10 cellular contexts compared by ENCODE assay signal in the genomic region with DNA sequence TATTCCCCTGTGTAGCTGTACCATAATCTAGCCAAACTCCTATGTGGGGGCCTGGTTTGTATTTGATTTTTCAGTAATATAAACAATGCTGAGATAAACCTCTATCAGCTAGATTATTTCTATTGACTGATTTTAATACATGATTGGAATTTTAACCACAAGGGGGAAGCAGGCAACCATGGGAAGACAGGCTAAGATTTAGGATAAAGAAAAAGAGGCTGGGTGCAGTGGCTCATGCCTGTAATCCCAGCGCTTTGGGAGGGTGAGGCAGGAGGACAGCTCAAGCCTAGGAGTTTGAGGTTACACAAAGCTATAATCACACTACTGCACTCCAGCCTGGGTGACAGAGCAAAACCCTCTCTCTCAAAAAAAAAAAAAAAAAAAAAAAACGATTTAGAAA. TPM values are rescaled to one million over a fixed set of nuclear protein-coding genes. Genes with fewer than 3 reads are reported as not detected.
DNase-seq lines count a peak whose midpoint lies in the region; ATAC-seq, FAIRE-seq and TF ChIP-seq lines count a peak whose summit lies in the region.
"Had no signal": no experiment of that assay in that cellular context is flagged by ENCODE, and none has a peak within 500 bp of the region (broad histone marks: within the 10 kb centered on the region; RNA-seq: fewer than 3 reads in every experiment).

No MANE protein-coding gene starts in this region.

- ATAC-seq in foreskin keratinocyte (peak; percentile 46), GM19455 (IDR thresholded peaks at IDR 0.05; ENCODE audit: unreplicated experiment) (no peak)

- H3K27me3 ChIP-seq in foreskin keratinocyte = peaks cover 6% of the 10 kb centered on the region
- no peaks in the 10 kb centered on the region for H3K27me3 ChIP-seq in subcutaneous abdominal adipose tissue (ENCODE audit: control insufficient read depth in 5 of 5, insufficient read depth in 4 of 5, low read length in 5 of 5)
- H3K27me3 ChIP-seq: BLaER1 treated with 17β-estradiol and CSF1 and Interleukin-3, amounts not matched to agents 10 nM and 100 nM had no signal

- H3K27ac ChIP-seq in foreskin keratinocyte = no peak overlapping the region
- peak overlapping the region; percentile 98 for H3K27ac ChIP-seq in subcutaneous abdominal adipose tissue (ENCODE audit: low read depth, low read length)
- H3K27ac ChIP-seq: BLaER1 treated with 17β-estradiol and CSF1 and Interleukin-3, amounts not matched to agents 10 nM and 100 nM had no signal

- no peak overlapping the region for H3K4me3 ChIP-seq in subcutaneous abdominal adipose tissue (ENCODE audit: low read depth in 1 of 5, low read length in 5 of 5)
- H3K4me3 ChIP-seq: BLaER1 treated with 17β-estradiol and CSF1 and Interleukin-3, amounts not matched to agents 10 nM and 100 nM had no signal

- TF ChIP-seq CTCF in foreskin keratinocyte (conservative IDR thresholded peaks at IDR 0.05) = peak; percentile 84

- no peak for FAIRE-seq in urothelium cell line (lab: Jason Lieb, UNC)

- DNase-seq in NCI-H1436 (lab: John Stamatoyannopoulos, UW) = peak; percentile 5
- DNase-seq in NCI-H1436 treated with DMSO at 0.1 percent for 48 hours (lab: John Stamatoyannopoulos, UW) = no peak
- peak; percentile 56 for DNase-seq in SK-MEL-5 (ENCODE audit: low read depth, low spot score)
- no peak for DNase-seq in foreskin keratinocyte
- DNase-seq in urothelium cell line (ENCODE audit: low spot score) = no peak
- DNase-seq in NCI-H2196 treated with DMSO at 0.1 percent for 48 hours (lab: John Stamatoyannopoulos, UW; ENCODE audit: unreplicated experiment) = no peak
- DNase-seq: activated naive CD8-positive, alpha-beta T cell treated with anti-CD3 and anti-CD28 coated beads for 36 hours had no signal

- H3K9me3 ChIP-seq in subcutaneous abdominal adipose tissue (ENCODE audit: control insufficient read depth in 5 of 5, low read length in 5 of 5) = no peaks in the 10 kb centered on the region

- H3K36me3 ChIP-seq in subcutaneous abdominal adipose tissue (ENCODE audit: control insufficient read depth in 5 of 5, insufficient read depth in 5 of 5, low read length in 5 of 5) = no peaks in the 10 kb centered on the region
- H3K36me3 ChIP-seq: BLaER1 treated with 17β-estradiol and CSF1 and Interleukin-3, amounts not matched to agents 10 nM and 100 nM had no signal

- no peak overlapping the region for H3K9ac ChIP-seq in subcutaneous abdominal adipose tissue (ENCODE audit: low read length in 5 of 5)

- in situ Hi-C loops in SK-MEL-5 (cut with HindIII; ENCODE audit: low pct_unique_long_range_greater_than_20kb, low sequenced_read_pairs) = no loop called here

- no peaks in the 10 kb centered on the region for H3K4me1 ChIP-seq in foreskin keratinocyte
- H3K4me1 ChIP-seq in subcutaneous abdominal adipose tissue (ENCODE audit: control insufficient read depth in 5 of 5, insufficient read depth in 5 of 5, low read length in 5 of 5) = peaks cover 21 to 54% (median 51%) of the 10 kb centered on the region in 5 donors

RNA-seq across cellular contexts. Expression of gene GPX3, which starts 18.1 kb away (rescaled TPM):
- 0.13 and 1.2 TPM in 2 replicates for total RNA-seq in SK-MEL-5 (2014; rRNA removed; shearing (Covaris generic))
- 0.60 and 0.70 TPM in 2 replicates for polyA plus RNA-seq in SK-MEL-5 (2015; cell fraction: cytosol; rRNA removed)
- polyA plus RNA-seq in SK-MEL-5 (2015; cell fraction: nucleus; rRNA removed) = not detected in 2 replicates
- 6.9 and 13.2 TPM in 2 replicates for total RNA-seq in foreskin keratinocyte
- 12.7 and 26.6 TPM in 2 replicates for polyA plus RNA-seq in foreskin keratinocyte
- total RNA-seq: activated naive CD8-positive, alpha-beta T cell treated with anti-CD3 and anti-CD28 coated beads for 36 hours had no signal

Comparison
In these comparisons a context has a peak if more than half of its experiments do, and no peak if none do; other contexts are left out.
1. DNase-seq: peak in NCI-H1436 (single experiment) and SK-MEL-5 (single experiment); none in NCI-H1436 treated with DMSO at 0.1 percent for 48 hours (single experiment), foreskin keratinocyte (0 of 2), urothelium cell line (single experiment) and NCI-H2196 treated with DMSO at 0.1 percent for 48 hours (single experiment).